8 cellular contexts compared by ENCODE assay signal in the genomic region with DNA sequence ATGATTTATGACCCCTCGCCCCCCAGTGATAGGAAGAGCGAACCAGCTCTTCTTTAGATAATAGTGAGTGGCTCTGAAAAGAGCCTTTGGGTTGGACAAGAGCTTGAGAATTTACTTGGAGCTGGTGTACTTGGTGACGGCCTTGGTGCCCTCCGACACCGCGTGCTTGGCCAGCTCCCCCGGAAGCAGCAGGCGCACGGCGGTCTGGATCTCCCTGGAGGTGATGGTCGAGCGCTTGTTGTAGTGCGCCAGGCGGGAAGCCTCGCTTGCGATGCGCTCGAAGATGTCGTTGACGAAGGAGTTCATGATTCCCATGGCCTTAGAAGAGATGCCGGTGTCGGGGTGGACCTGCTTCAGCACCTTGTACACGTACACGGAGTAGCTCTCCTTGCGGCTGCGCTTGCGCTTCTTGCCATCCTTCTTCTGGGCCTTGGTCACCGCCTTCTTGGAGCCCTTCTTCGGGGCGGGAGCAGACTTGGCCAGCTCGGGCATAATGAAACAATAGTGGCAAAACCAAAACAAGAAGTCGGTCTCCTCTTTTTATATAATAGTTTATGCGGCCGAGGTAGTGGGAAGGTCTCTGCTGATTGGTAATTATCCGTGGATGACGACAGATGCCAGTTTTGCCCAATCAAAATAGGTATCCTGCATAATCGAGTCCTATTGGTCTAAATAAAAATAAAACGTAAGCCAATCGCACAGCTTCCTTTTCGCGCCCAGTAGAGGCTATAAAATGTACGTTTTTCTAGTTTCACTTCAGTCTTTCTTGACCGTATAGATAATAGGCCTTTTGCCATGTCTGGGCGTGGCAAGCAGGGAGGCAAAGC.
DNase-seq lines count a peak whose midpoint lies in the region; ATAC-seq and TF ChIP-seq lines count a peak whose summit lies in the region.
"Not testable (repeated sequence)": the region's sequence is repeated elsewhere in the genome, so short reads cannot be mapped to it uniquely, and the experiment has no call there.

No MANE protein-coding gene starts in this region.

- not testable (repeated sequence) for H3K27me3 Mint-ChIP-seq in mesothelial cell of epicardium (ENCODE audit: low read depth)

- ATAC-seq in GM21717 (IDR thresholded peaks at IDR 0.05; ENCODE audit: unreplicated experiment) = peak; percentile 57
- peak; percentile 85 for ATAC-seq in stimulated activated effector memory CD8-positive, alpha-beta T cell treated with anti-CD3 and anti-CD28 coated beads, Interleukin-12 subunit alpha, Interleukin-12 subunit beta, amount 100 ng/mL, for 72 hours

- peak overlapping the region; percentile 93 for H3K4me3 Mint-ChIP-seq in mesothelial cell of epicardium
- peak overlapping the region; percentile 90 for H3K4me3 Mint-ChIP-seq in stimulated activated effector memory CD8-positive, alpha-beta T cell treated with anti-CD3 and anti-CD28 coated beads, Interleukin-12 subunit alpha, Interleukin-12 subunit beta, amount 100 ng/mL, for 72 hours

- peak overlapping the region; percentile 99 for H3K27ac Mint-ChIP-seq in mesothelial cell of epicardium
- H3K27ac Mint-ChIP-seq in stimulated activated effector memory CD8-positive, alpha-beta T cell treated with anti-CD3 and anti-CD28 coated beads, Interleukin-12 subunit alpha, Interleukin-12 subunit beta, amount 100 ng/mL, for 72 hours = peak overlapping the region; percentile 95

- H3K4me1 Mint-ChIP-seq in mesothelial cell of epicardium = peaks cover 44% of the 10 kb centered on the region
- peaks cover 38% of the 10 kb centered on the region for H3K4me1 Mint-ChIP-seq in stimulated activated effector memory CD8-positive, alpha-beta T cell treated with anti-CD3 and anti-CD28 coated beads, Interleukin-12 subunit alpha, Interleukin-12 subunit beta, amount 100 ng/mL, for 72 hours

- not testable (repeated sequence) for H3K36me3 Mint-ChIP-seq in mesothelial cell of epicardium
- H3K36me3 Mint-ChIP-seq in stimulated activated effector memory CD8-positive, alpha-beta T cell treated with anti-CD3 and anti-CD28 coated beads, Interleukin-12 subunit alpha, Interleukin-12 subunit beta, amount 100 ng/mL, for 72 hours = peaks cover 26% of the 10 kb centered on the region

- TF ChIP-seq CTCF in mesothelial cell of epicardium (IDR thresholded peaks at IDR 0.05; ENCODE audit: unreplicated experiment) = not testable (repeated sequence)

- peak; percentile 74 for DNase-seq in DMS79 (lab: John Stamatoyannopoulos, UW)
- peak; percentile 62 for DNase-seq in HuH-7 (ENCODE audit: low spot score)
- peak; percentile 99 for DNase-seq in OCI-M1 (lab: John Stamatoyannopoulos, UW)
- peak; percentile 59 for DNase-seq in activated T-cell treated with anti-CD3 and anti-CD28 coated beads for 48 hours (ENCODE audit: low read depth)
- peak; percentile 80 for DNase-seq in epidermal melanocyte (ENCODE audit: insufficient read length, low spot score)
- DNase-seq in mesothelial cell of epicardium (ENCODE audit: low spot score in 2 of 2, unreplicated experiment in 2 of 2) = peak; percentile 38 to 75
- peak; percentile 57 to 90 for DNase-seq in stimulated activated effector memory CD8-positive, alpha-beta T cell treated with anti-CD3 and anti-CD28 coated beads, Interleukin-12 subunit alpha, Interleukin-12 subunit beta, amount 100 ng/mL, for 72 hours (ENCODE audit: low spot score in 2 of 2)

- H3K9me3 Mint-ChIP-seq in mesothelial cell of epicardium; stimulated activated effector memory CD8-positive, alpha-beta T cell treated with anti-CD3 and anti-CD28 coated beads, Interleukin-12 subunit alpha, Interleukin-12 subunit beta, amount 100 ng/mL, for 72 hours: not testable (repeated sequence)

Comparison
In these comparisons a context has a peak if more than half of its experiments do, and no peak if none do; other contexts are left out.
1. Peak in every context shown above with its lines: DNase-seq and ATAC-seq.